In the genomic region with DNA sequence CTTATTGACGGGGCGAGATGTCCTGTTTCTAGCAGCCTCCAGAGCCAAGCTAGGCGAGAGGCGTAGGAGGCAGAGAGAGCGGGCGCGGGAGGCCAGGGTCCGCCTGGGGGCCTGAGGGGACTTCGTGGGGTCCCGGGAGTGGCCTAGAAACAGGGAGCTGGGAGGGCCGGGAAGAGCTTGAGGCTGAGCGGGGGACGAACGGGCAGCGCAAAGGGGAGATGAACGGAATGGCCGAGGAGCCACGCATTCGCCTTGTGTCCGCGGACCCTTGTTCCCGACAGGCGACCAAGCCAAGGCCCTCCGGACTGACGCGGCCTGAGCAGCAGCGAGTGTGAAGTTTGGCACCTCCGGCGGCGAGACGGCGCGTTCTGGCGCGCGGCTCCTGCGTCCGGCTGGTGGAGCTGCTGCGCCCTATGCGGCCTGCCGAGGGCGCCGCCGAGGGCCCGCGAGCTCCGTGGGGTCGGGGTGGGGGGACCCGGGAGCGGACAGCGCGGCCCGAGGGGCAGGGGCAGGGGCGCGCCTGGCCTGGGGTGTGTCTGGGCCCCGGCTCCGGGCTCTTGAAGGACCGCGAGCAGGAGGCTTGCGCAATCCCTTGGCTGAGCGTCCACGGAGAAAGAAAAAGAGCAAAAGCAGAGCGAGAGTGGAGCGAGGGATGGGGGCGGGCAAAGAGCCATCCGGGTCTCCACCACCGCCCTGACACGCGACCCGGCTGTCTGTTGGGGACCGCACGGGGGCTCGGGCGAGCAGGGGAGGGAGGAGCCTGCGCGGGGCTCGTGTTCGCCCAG, we compare ENCODE assay signal across 8 cellular contexts. TPM values are rescaled to one million over a fixed set of nuclear protein-coding genes. Genes with fewer than 3 reads are reported as not detected.
DNase-seq lines count a peak whose midpoint lies in the region; ATAC-seq and TF ChIP-seq lines count a peak whose summit lies in the region.

No MANE protein-coding gene starts in this region.

- no peak overlapping the region for H3K27ac ChIP-seq in duodenal mucosa (ENCODE audit: low read depth, low read length)

- no peak for TF ChIP-seq POLR2A in GM18505 (IDR thresholded peaks at IDR 0.05; ENCODE audit: borderline replicate concordance, extremely low read depth, insufficient read depth, insufficient read length)

- peaks cover 50 to 55% of the 10 kb centered on the region in 2 donors for H3K4me1 ChIP-seq in duodenal mucosa (ENCODE audit: control insufficient read depth in 1 of 2, insufficient read depth in 2 of 2, low read length in 2 of 2)
- H3K4me1 ChIP-seq in mucosa of stomach (ENCODE audit: control insufficient read depth, insufficient read depth, low read length), result peaks cover 75% of the 10 kb centered on the region

- H3K9ac ChIP-seq in duodenal mucosa (ENCODE audit: low read depth in 1 of 2, low read length in 2 of 2) (peak overlapping the region; percentile 18 to 33), mucosa of stomach (ENCODE audit: low read length) (peak overlapping the region; percentile 64)

- H3K4me3 ChIP-seq in duodenal mucosa (ENCODE audit: low read depth in 1 of 2, low read length in 2 of 2), result peak overlapping the region in 1 of 2 donors; percentile 55
- H3K4me3 ChIP-seq in mucosa of stomach (ENCODE audit: low read length), result no peak overlapping the region

- H3K9me3 ChIP-seq in duodenal mucosa (ENCODE audit: control insufficient read depth in 1 of 2, low read length in 2 of 2), result no peaks in the 10 kb centered on the region
- no peaks in the 10 kb centered on the region for H3K9me3 ChIP-seq in mucosa of stomach (ENCODE audit: control insufficient read depth, low read length)

- no peaks in the 10 kb centered on the region for H3K36me3 ChIP-seq in duodenal mucosa (ENCODE audit: control insufficient read depth in 1 of 2, insufficient read depth in 2 of 2, low read length in 2 of 2)
- no peaks in the 10 kb centered on the region for H3K36me3 ChIP-seq in mucosa of stomach (ENCODE audit: control insufficient read depth, insufficient read depth, low read length)

- peaks cover 33 to 34% of the 10 kb centered on the region in 2 donors for H3K27me3 ChIP-seq in duodenal mucosa (ENCODE audit: control insufficient read depth in 1 of 2, insufficient read depth in 2 of 2, low read length in 2 of 2)
- H3K27me3 ChIP-seq in mucosa of stomach (ENCODE audit: control insufficient read depth, insufficient read depth, low read length), result peaks cover 44% of the 10 kb centered on the region

- ATAC-seq in GM18868 (IDR thresholded peaks at IDR 0.05; ENCODE audit: unreplicated experiment) (no peak), GM18505 (IDR thresholded peaks at IDR 0.05; ENCODE audit: unreplicated experiment) (no peak)

- DNase-seq in DMS 273 (lab: John Stamatoyannopoulos, UW; ENCODE audit: unreplicated experiment), result peak; percentile 70
- DNase-seq in DMS 273 treated with DMSO at 0.1 percent for 48 hours (lab: John Stamatoyannopoulos, UW), result no peak
- DNase-seq in SK-N-DZ (ENCODE audit: low spot score), result peak; percentile 51
- DNase-seq in globus pallidus (ENCODE audit: low spot score), result no peak

RNA-seq across cellular contexts. Expression of gene CBX4, which starts 1.2 kb away (rescaled TPM):
- polyA plus RNA-seq in SK-N-DZ (2014; cell fraction: cytosol; rRNA removed), result 9.9 and 14.1 TPM in 2 replicates
- polyA plus RNA-seq in SK-N-DZ (2014; cell fraction: nucleus; rRNA removed), result 25.6 and 26.8 TPM in 2 replicates

RNA-seq across cellular contexts. Expression of gene CBX8, which starts 43.5 kb away (rescaled TPM):
- 16.5 and 24.6 TPM in 2 replicates for polyA plus RNA-seq in SK-N-DZ (2014; cell fraction: cytosol; rRNA removed)
- polyA plus RNA-seq in SK-N-DZ (2014; cell fraction: nucleus; rRNA removed), result 43.5 and 47.0 TPM in 2 replicates

Comparison
In these comparisons a context has a peak if more than half of its experiments do, and no peak if none do; other contexts are left out.
1. DNase-seq: peak in DMS 273 (single experiment) and SK-N-DZ (single experiment); none in DMS 273 treated with DMSO at 0.1 percent for 48 hours (single experiment) and globus pallidus (single experiment).